8 cellular contexts compared by ENCODE assay signal in genomic region chr11:70567680-70568503, GRCh38.
A peak's percentile ranks its signal among the peaks of the same experiment; 100 is the strongest.
DNase-seq lines count a peak whose midpoint lies in the region; ATAC-seq and TF ChIP-seq lines count a peak whose summit lies in the region.

No MANE protein-coding gene starts in this region.

- BruUV-seq in Panc1 (replicated peaks; lab: Mats Ljungman, UMichigan), result no TSS peak

- POLR2A ChIA-PET in Panc1 (lab: Charles Lee), result no interaction called here

- no peak overlapping the region for H3K9ac ChIP-seq in BLaER1

- H4K20me1 ChIP-seq in BLaER1, result no peaks in the 10 kb centered on the region

- H3K4me2 ChIP-seq in BLaER1, result peak overlapping the region; percentile 63

- TF ChIP-seq CTCF in Panc1 (IDR thresholded peaks at IDR 0.05) (no peak), fibroblast of pulmonary artery (IDR thresholded peaks at IDR 0.05; ENCODE audit: low read length, missing control alignments) (no peak), ovary (IDR thresholded peaks at IDR 0.05) (no peak)

- peaks cover 14% of the 10 kb centered on the region for H3K4me1 ChIP-seq in BLaER1
- H3K4me1 ChIP-seq in Panc1 (ENCODE audit: control insufficient read depth, insufficient read depth, low read length), result peaks cover 12% of the 10 kb centered on the region
- H3K4me1 ChIP-seq in ovary (ENCODE audit: insufficient read depth), result peaks cover 5% of the 10 kb centered on the region

- TF ChIP-seq POLR2A in ovary (IDR thresholded peaks at IDR 0.05), result no peak

- H3K27ac ChIP-seq in BLaER1, result no peak overlapping the region
- peak overlapping the region; percentile 89 for H3K27ac ChIP-seq in Panc1 (ENCODE audit: low read length)
- peak overlapping the region; percentile 16 to 68 for H3K27ac ChIP-seq in ovary

- H3K36me3 ChIP-seq in BLaER1 (no peaks in the 10 kb centered on the region), Panc1 (ENCODE audit: control insufficient read depth, insufficient read depth, low read length) (no peaks in the 10 kb centered on the region), ovary (no peaks in the 10 kb centered on the region)

- H3K4me3 ChIP-seq in BLaER1 (0 out of 2 replicates have a peak overlapping the region, but pooled peaks have one; percentile 8), Panc1 (ENCODE audit: low read depth in 2 of 2, low read length in 2 of 2) (peak overlapping the region; percentile 46 to 81), fibroblast of pulmonary artery (replicated peaks; ENCODE audit: low read depth, low read length) (peak overlapping the region; percentile 46), ovary (peak overlapping the region; percentile 29)

- intact Hi-C loops in Panc1 (cut with micrococcal nuclease; ENCODE audit: unreplicated experiment) (no loop called here), ovary (cut with DNase I) (no loop called here)
- intact Hi-C loops in activated CD4-positive, alpha-beta T cell treated with anti-CD3 and anti-CD28 coated beads, Interleukin-2, amount 10 ng/mL, durations not matched to agents 24 days and 14 days (cut with micrococcal nuclease), result no loop called here

- DNase-seq in Panc1 (ENCODE audit: low read depth, low spot score) (no peak), fibroblast of pulmonary artery (ENCODE audit: low read depth) (peak; percentile 29), ovary (peak in 4 of 5 donors; percentile 31 to 60 (median 43)), KG1 (lab: John Stamatoyannopoulos, UW) (no peak), activated gamma-delta T cell (lab: John Stamatoyannopoulos, UW) (no peak)
- no peak for DNase-seq in activated naive CD8-positive, alpha-beta T cell treated with anti-CD3 and anti-CD28 coated beads for 36 hours
- DNase-seq in activated CD4-positive, alpha-beta T cell treated with anti-CD3 and anti-CD28 coated beads, Interleukin-2, amount 10 ng/mL, durations not matched to agents 24 days and 14 days, result no peak

- no peaks in the 10 kb centered on the region for H3K36me3 Mint-ChIP-seq in activated naive CD8-positive, alpha-beta T cell treated with anti-CD3 and anti-CD28 coated beads for 36 hours
- H3K36me3 Mint-ChIP-seq in activated CD4-positive, alpha-beta T cell treated with anti-CD3 and anti-CD28 coated beads, Interleukin-2, amount 10 ng/mL, durations not matched to agents 24 days and 14 days (ENCODE audit: low read depth), result no peaks in the 10 kb centered on the region

- in situ Hi-C loops in Panc1 (cut with HindIII; ENCODE audit: low pct_unique_long_range_greater_than_20kb, low sequenced_read_pairs), result no loop called here

- peaks cover 2% of the 10 kb centered on the region for H3K4me1 Mint-ChIP-seq in activated naive CD8-positive, alpha-beta T cell treated with anti-CD3 and anti-CD28 coated beads for 36 hours
- no peaks in the 10 kb centered on the region for H3K4me1 Mint-ChIP-seq in activated CD4-positive, alpha-beta T cell treated with anti-CD3 and anti-CD28 coated beads, Interleukin-2, amount 10 ng/mL, durations not matched to agents 24 days and 14 days

- H3K27me3 ChIP-seq in BLaER1 (no peaks in the 10 kb centered on the region), Panc1 (ENCODE audit: control insufficient read depth, insufficient read depth, low read length) (no peaks in the 10 kb centered on the region), ovary (no peaks in the 10 kb centered on the region)

- WGBS in ovary, 3 donors, result 15 to 18% (median 17%) methylated on average over 26 of the region's 26 CpGs

- ATAC-seq in Panc1, result peak; percentile 86

- peaks cover 48% of the 10 kb centered on the region for H3K27me3 Mint-ChIP-seq in activated naive CD8-positive, alpha-beta T cell treated with anti-CD3 and anti-CD28 coated beads for 36 hours
- peaks cover 9% of the 10 kb centered on the region for H3K27me3 Mint-ChIP-seq in activated CD4-positive, alpha-beta T cell treated with anti-CD3 and anti-CD28 coated beads, Interleukin-2, amount 10 ng/mL, durations not matched to agents 24 days and 14 days

- H3K9me3 ChIP-seq in BLaER1 (peaks cover 8% of the 10 kb centered on the region; the same call in 1 of the 2 replicates), Panc1 (ENCODE audit: control insufficient read depth, insufficient read depth, low read depth, low read length) (no peaks in the 10 kb centered on the region), ovary (no peaks in the 10 kb centered on the region)

- H3K27ac Mint-ChIP-seq in activated naive CD8-positive, alpha-beta T cell treated with anti-CD3 and anti-CD28 coated beads for 36 hours, result no peak overlapping the region
- no peak overlapping the region for H3K27ac Mint-ChIP-seq in activated CD4-positive, alpha-beta T cell treated with anti-CD3 and anti-CD28 coated beads, Interleukin-2, amount 10 ng/mL, durations not matched to agents 24 days and 14 days

- no peak overlapping the region for H3K4me3 Mint-ChIP-seq in activated naive CD8-positive, alpha-beta T cell treated with anti-CD3 and anti-CD28 coated beads for 36 hours
- no peak overlapping the region for H3K4me3 Mint-ChIP-seq in activated CD4-positive, alpha-beta T cell treated with anti-CD3 and anti-CD28 coated beads, Interleukin-2, amount 10 ng/mL, durations not matched to agents 24 days and 14 days

- CTCF ChIA-PET in Panc1 (lab: Charles Lee), result interaction anchor here (0.7 to 1.5 kb wide), 4 partner anchors 11 to 63 kb away, joined by 3 to 4 read pairs (median 3); no protein-coding TSS in a partner anchor

- no peaks in the 10 kb centered on the region for H3K9me3 Mint-ChIP-seq in activated naive CD8-positive, alpha-beta T cell treated with anti-CD3 and anti-CD28 coated beads for 36 hours
- H3K9me3 Mint-ChIP-seq in activated CD4-positive, alpha-beta T cell treated with anti-CD3 and anti-CD28 coated beads, Interleukin-2, amount 10 ng/mL, durations not matched to agents 24 days and 14 days, result no peaks in the 10 kb centered on the region

- no peak for TF ChIP-seq EP300 in ovary (IDR thresholded peaks at IDR 0.05)

Comparison
In these comparisons a context has a peak if more than half of its experiments do, and no peak if none do; other contexts are left out.
1. H3K4me3 ChIP-seq: peak in every context shown above with its lines; median percentile 64 in Panc1; 46 in fibroblast of pulmonary artery; 29 in ovary; 8 in BLaER1.
2. DNase-seq: peak in fibroblast of pulmonary artery (single experiment) and ovary (4 of 5); none in Panc1 (single experiment), activated naive CD8-positive, alpha-beta T cell treated with anti-CD3 and anti-CD28 coated beads for 36 hours (single experiment), activated CD4-positive, alpha-beta T cell treated with anti-CD3 and anti-CD28 coated beads, Interleukin-2, amount 10 ng/mL, durations not matched to agents 24 days and 14 days (single experiment), KG1 (single experiment) and activated gamma-delta T cell (single experiment).